ENCODE assay signal across 10 cellular contexts in the genomic region with DNA sequence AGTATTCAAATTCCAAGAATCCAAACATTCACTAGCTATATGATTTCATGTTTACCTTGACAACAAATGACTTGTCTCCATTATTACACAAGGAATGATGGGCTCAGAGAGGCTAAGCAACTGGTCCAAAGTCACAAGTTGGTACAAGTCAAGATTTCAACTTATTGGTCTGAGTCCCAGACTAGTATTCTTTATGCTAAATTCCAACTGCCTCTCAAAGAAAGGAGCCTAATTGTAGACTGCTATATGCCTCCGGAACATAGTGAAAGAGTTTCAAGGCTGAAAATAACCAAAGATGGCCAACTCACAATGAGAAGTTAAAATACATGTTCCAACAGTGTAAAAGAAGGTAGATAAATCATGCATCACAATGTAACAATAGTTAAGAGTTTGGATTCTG. TPM values are rescaled to one million over a fixed set of nuclear protein-coding genes. Genes with fewer than 3 reads are reported as not detected.
A peak's percentile ranks its signal among the peaks of the same experiment; 100 is the strongest.
DNase-seq lines count a peak whose midpoint lies in the region; ATAC-seq and TF ChIP-seq lines count a peak whose summit lies in the region.
"Had no signal": no experiment of that assay in that cellular context is flagged by ENCODE, and none has a peak within 500 bp of the region (broad histone marks: within the 10 kb centered on the region; RNA-seq: fewer than 3 reads in every experiment).

No MANE protein-coding gene starts in this region.

- H3K27ac ChIP-seq in liver (ENCODE audit: low read depth in 1 of 2, low read length in 2 of 2) = peak overlapping the region; percentile 0 to 70
- peak overlapping the region; percentile 70 for H3K27ac ChIP-seq in thymus (ENCODE audit: low read depth)

- no peak for TF ChIP-seq RAD21 in liver (IDR thresholded peaks at IDR 0.05)

- H3K36me3 ChIP-seq in liver (ENCODE audit: control insufficient read depth in 4 of 4, insufficient read depth in 3 of 4, low read depth in 1 of 4, low read length in 3 of 4) (peaks cover 0 to 11% (median 0%) of the 10 kb centered on the region in 4 donors), thymus (ENCODE audit: control insufficient read depth, insufficient read depth) (peaks cover 4% of the 10 kb centered on the region)

- ATAC-seq in GM18873 (IDR thresholded peaks at IDR 0.05; ENCODE audit: low FRiP score, unreplicated experiment) = no peak

- peak overlapping the region in 1 of 2 donors; percentile 68 for H3K9ac ChIP-seq in liver (ENCODE audit: low read depth in 1 of 2, low read length in 2 of 2)

- peaks cover 80% of the 10 kb centered on the region for H3K36me3 Mint-ChIP-seq in activated T-cell treated with anti-CD3 and anti-CD28 coated beads, Interleukin-2, amount 50 U/mL, for 24 hours (ENCODE audit: low read depth)
- peaks cover 80% of the 10 kb centered on the region for H3K36me3 Mint-ChIP-seq in activated naive CD8-positive, alpha-beta T cell treated with anti-CD3 and anti-CD28 coated beads for 36 hours

- H3K27me3 Mint-ChIP-seq in activated T-cell treated with anti-CD3 and anti-CD28 coated beads, Interleukin-2, amount 50 U/mL, for 24 hours = no peaks in the 10 kb centered on the region
- no peaks in the 10 kb centered on the region for H3K27me3 Mint-ChIP-seq in activated naive CD8-positive, alpha-beta T cell treated with anti-CD3 and anti-CD28 coated beads for 36 hours

- H3K4me1 ChIP-seq in liver (ENCODE audit: control insufficient read depth in 4 of 4, insufficient read depth in 4 of 4, low read length in 3 of 4) (peaks cover 14 to 66% (median 41%) of the 10 kb centered on the region in 4 donors), thymus (ENCODE audit: control insufficient read depth, insufficient read depth, low read length) (peaks cover 21% of the 10 kb centered on the region)

- WGBS in liver = 87% methylated on average over 1 of the region's 1 CpG
- WGBS in thymus = 88% methylated on average over 1 of the region's 1 CpG

- H3K4me1 Mint-ChIP-seq in activated T-cell treated with anti-CD3 and anti-CD28 coated beads, Interleukin-2, amount 50 U/mL, for 24 hours (ENCODE audit: low read depth) = peaks cover 75% of the 10 kb centered on the region
- peaks cover 55% of the 10 kb centered on the region for H3K4me1 Mint-ChIP-seq in activated naive CD8-positive, alpha-beta T cell treated with anti-CD3 and anti-CD28 coated beads for 36 hours

- peak overlapping the region; percentile 100 for H3K4me3 Mint-ChIP-seq in activated T-cell treated with anti-CD3 and anti-CD28 coated beads, Interleukin-2, amount 50 U/mL, for 24 hours
- H3K4me3 Mint-ChIP-seq in activated naive CD8-positive, alpha-beta T cell treated with anti-CD3 and anti-CD28 coated beads for 36 hours = peak overlapping the region; percentile 99

- H3K4me3 ChIP-seq in liver (ENCODE audit: low read depth in 1 of 3, low read length in 3 of 3) = peak overlapping the region in 1 of 3 donors; percentile 11
- peak overlapping the region; percentile 85 for H3K4me3 ChIP-seq in thymus (ENCODE audit: low read length)
- H3K4me3 ChIP-seq: HAP-1 had no signal

- H3K9me3 Mint-ChIP-seq in activated T-cell treated with anti-CD3 and anti-CD28 coated beads, Interleukin-2, amount 50 U/mL, for 24 hours = no peaks in the 10 kb centered on the region
- no peaks in the 10 kb centered on the region for H3K9me3 Mint-ChIP-seq in activated naive CD8-positive, alpha-beta T cell treated with anti-CD3 and anti-CD28 coated beads for 36 hours

- no peaks in the 10 kb centered on the region for H3K9me3 ChIP-seq in liver (ENCODE audit: control insufficient read depth in 4 of 4, low read length in 3 of 4)
- H3K9me3 ChIP-seq in thymus (ENCODE audit: control insufficient read depth) = no peaks in the 10 kb centered on the region
- H3K9me3 ChIP-seq: HAP-1 had no signal

- TF ChIP-seq CTCF in liver (IDR thresholded peaks at IDR 0.05; ENCODE audit: low read depth, low read length, missing input control) = no peak

- no peak for DNase-seq in activated T-cell treated with anti-CD3 and anti-CD28 coated beads, Interleukin-2, amount 50 U/mL, for 24 hours
- no peak for DNase-seq in activated T-cell treated with anti-CD3 and anti-CD28 coated beads, Interleukin-2, amount 50 U/mL, for 48 hours
- no peak for DNase-seq in activated naive CD8-positive, alpha-beta T cell treated with anti-CD3 and anti-CD28 coated beads for 36 hours
- no peak for DNase-seq in mucosa of gallbladder (ENCODE audit: low spot score)
- DNase-seq in NCI-H82 (lab: John Stamatoyannopoulos, UW) = no peak
- DNase-seq: NCI-H2081 had no signal

- H3K27ac Mint-ChIP-seq in activated T-cell treated with anti-CD3 and anti-CD28 coated beads, Interleukin-2, amount 50 U/mL, for 24 hours = peak overlapping the region; percentile 99
- peak overlapping the region; percentile 96 for H3K27ac Mint-ChIP-seq in activated naive CD8-positive, alpha-beta T cell treated with anti-CD3 and anti-CD28 coated beads for 36 hours

- no peaks in the 10 kb centered on the region for H3K27me3 ChIP-seq in liver (ENCODE audit: control insufficient read depth in 4 of 4, insufficient read depth in 4 of 4, low read length in 3 of 4)
- no peaks in the 10 kb centered on the region for H3K27me3 ChIP-seq in thymus (ENCODE audit: control insufficient read depth, insufficient read depth)

TF ChIP-seq in liver, 16 proteins besides CTCF, POLR2A, EP300 and RAD21:
- TF ChIP-seq FOXA1 (IDR thresholded peaks at IDR 0.05) (no peak), HNF4A (conservative IDR thresholded peaks at IDR 0.05) (peak in 1 of 2 donors; percentile 5), JUND (IDR thresholded peaks at IDR 0.05) (no peak), GABPA (IDR thresholded peaks at IDR 0.05 in 1 of 2, conservative IDR thresholded peaks at IDR 0.05 in 1 of 2) (no peak), FOXA2 (IDR thresholded peaks at IDR 0.05) (no peak), RXRA (IDR thresholded peaks at IDR 0.05) (no peak)
- TF ChIP-seq, protein P1, sequence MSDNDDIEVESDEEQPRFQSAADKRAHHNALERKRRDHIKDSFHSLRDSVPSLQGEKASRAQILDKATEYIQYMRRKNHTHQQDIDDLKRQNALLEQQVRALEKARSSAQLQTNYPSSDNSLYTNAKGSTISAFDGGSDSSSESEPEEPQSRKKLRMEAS (IDR thresholded peaks at IDR 0.05) = no peak
- TF ChIP-seq, protein P2, sequence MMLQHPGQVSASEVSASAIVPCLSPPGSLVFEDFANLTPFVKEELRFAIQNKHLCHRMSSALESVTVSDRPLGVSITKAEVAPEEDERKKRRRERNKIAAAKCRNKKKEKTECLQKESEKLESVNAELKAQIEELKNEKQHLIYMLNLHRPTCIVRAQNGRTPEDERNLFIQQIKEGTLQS (IDR thresholded peaks at IDR 0.05) = no peak

RNA-seq across cellular contexts. Expression of gene BTG1, which starts 7.5 kb away (rescaled TPM):
- total RNA-seq in activated naive CD8-positive, alpha-beta T cell treated with anti-CD3 and anti-CD28 coated beads for 36 hours = 100 to 1,000 TPM; 147 to 153 TPM
- total RNA-seq in liver = 10 to 100 TPM; 16.4 to 41.4 TPM
- 100 to 1,000 TPM in 1 of 2 donors, 10 to 100 TPM in 1; 13.7 to 107 TPM for polyA plus RNA-seq in liver
- polyA plus RNA-seq in thymus = 313 TPM
- 235 TPM for total RNA-seq in mucosa of gallbladder
